1 cellular context compared by ENCODE assay signal in the genomic region with DNA sequence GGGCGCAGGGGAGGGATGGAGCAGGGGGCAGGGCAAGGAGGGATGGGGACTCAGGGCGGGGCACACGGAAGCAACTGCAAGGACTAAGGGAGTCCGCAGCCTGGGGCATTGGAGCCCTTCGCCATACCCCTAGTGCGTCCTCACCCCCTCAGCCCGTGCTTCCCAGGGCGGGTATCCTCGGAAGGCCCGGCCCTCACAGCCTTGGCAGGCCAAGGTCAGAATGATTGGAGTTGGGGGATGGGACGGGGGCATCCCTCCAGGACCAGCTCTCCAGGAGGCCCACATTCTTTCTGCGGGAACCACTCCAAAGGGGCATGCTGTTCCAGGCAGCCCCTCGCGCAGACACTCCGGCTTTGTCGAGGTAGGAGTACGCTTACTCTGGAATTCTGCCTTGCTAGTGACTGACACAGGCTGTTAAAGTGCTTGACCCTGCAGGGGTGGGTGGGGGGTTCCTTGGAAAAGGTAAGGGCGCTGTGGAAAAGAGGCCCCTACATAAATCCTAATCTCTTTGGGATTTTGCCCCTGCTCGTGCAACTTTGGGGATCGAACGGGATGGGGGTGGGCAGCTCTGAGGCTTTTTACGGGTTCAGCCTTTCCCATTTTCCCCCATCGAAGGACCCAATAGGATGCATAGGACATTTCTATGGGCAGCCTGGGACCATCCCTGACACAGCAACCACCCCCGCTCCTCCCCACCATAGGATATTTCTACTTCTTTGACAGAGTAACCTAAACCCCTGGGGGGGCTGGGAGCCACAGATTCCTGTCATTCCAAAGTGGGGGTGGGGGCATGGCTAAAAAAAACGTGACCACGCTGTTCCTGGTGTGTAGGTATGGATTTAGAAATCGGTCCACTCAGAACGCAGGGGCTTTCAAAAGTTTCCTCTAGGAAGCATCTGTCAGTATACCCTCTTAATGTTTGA.
A peak's percentile ranks its signal among the peaks of the same experiment; 100 is the strongest.
TF ChIP-seq lines count a peak whose summit lies in the region.

No MANE protein-coding gene starts in this region.

TF ChIP-seq in H1, 55 proteins besides CTCF, POLR2A, EP300 and RAD21:
- no peak for TF ChIP-seq SAP30 (IDR thresholded peaks at IDR 0.05; ENCODE audit: insufficient read depth, insufficient replicate concordance, low read length)
- TF ChIP-seq TEAD4 (IDR thresholded peaks at IDR 0.05; ENCODE audit: low read depth, low read length): peak; percentile 87
- peak; percentile 32; the same call in 1 of the 2 replicates for TF ChIP-seq TAF1 (IDR thresholded peaks at IDR 0.05; ENCODE audit: low read depth, low read length)
- TF ChIP-seq SIN3A (conservative IDR thresholded peaks at IDR 0.05 in 1 of 2, IDR thresholded peaks at IDR 0.05 in 1 of 2; ENCODE audit: low read depth in 1 of 2, low read length in 2 of 2): peak in 1 of 2 experiments; percentile 57; a peak in 1 of 4 replicates
- TF ChIP-seq MAX (IDR thresholded peaks at IDR 0.05): peak; percentile 19; the same call in 1 of the 2 replicates
- TF ChIP-seq GTF2F1 (IDR thresholded peaks at IDR 0.05; ENCODE audit: borderline replicate concordance, low read depth, low read length): 0 out of 2 replicates have a peak, but pooled peaks have one; percentile 37
- TF ChIP-seq HDAC2 (IDR thresholded peaks at IDR 0.05; ENCODE audit: borderline replicate concordance in 1 of 2, low read depth in 2 of 2, low read length in 2 of 2): peak in 1 of 2 experiments; percentile 28; a peak in 1 of 4 replicates
- peak; percentile 86; the same call in 1 of the 2 replicates for TF ChIP-seq KDM1A (IDR thresholded peaks at IDR 0.05; ENCODE audit: borderline replicate concordance, low read length)
- 0 out of 2 replicates have a peak, but pooled peaks have one; percentile 11 for TF ChIP-seq PHF8 (conservative IDR thresholded peaks at IDR 0.05; ENCODE audit: low read depth, low read length)
- TF ChIP-seq CHD1 (IDR thresholded peaks at IDR 0.05; ENCODE audit: low read depth, low read length): no peak
- TF ChIP-seq KDM4A (IDR thresholded peaks at IDR 0.05; ENCODE audit: low read depth, low read length, severe bottlenecking): peak; percentile 79
- 0 out of 2 replicates have a peak, but pooled peaks have one; percentile 23 for TF ChIP-seq SP1 (IDR thresholded peaks at IDR 0.05; ENCODE audit: low read depth, low read length)
- peak; percentile 35; the same call in 1 of the 2 replicates for TF ChIP-seq EGR1 (IDR thresholded peaks at IDR 0.05; ENCODE audit: borderline replicate concordance, low read depth, low read length)
- TF ChIP-seq SRF (IDR thresholded peaks at IDR 0.05; ENCODE audit: low read depth, low read length): no peak
- TF ChIP-seq TCF12 (IDR thresholded peaks at IDR 0.05; ENCODE audit: low read depth, low read length): no peak
- 0 out of 2 replicates have a peak, but pooled peaks have one; percentile 20 for TF ChIP-seq TBP (IDR thresholded peaks at IDR 0.05; ENCODE audit: low read depth, low read length)
- peak; percentile 68 for TF ChIP-seq ASH2L (IDR thresholded peaks at IDR 0.05; ENCODE audit: low read length)
- no peak for TF ChIP-seq JUND (IDR thresholded peaks at IDR 0.05; ENCODE audit: low read length)
